ENCODE assay signal across 33 cellular contexts in the genomic region with DNA sequence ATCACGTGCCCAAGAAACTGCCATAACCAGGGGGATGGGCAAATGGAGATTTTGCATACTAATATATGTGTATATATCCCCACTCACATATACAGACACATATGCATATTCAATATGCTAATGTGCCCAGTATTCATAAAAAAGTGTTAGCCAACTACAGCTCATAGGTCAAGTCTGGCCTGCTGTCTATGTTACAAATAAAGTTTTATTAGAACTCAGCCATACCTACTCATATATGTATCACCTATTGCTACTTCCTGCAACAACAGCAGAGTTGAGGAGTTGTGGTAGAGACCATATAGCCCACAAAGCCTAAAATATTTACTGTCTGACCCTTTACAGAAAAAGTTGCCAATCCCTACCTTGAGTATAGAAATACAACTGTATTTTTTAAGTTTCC.
"Had no signal": no experiment of that assay in that cellular context is flagged by ENCODE, and none has a peak within 500 bp of the region (broad histone marks: within the 10 kb centered on the region; RNA-seq: fewer than 3 reads in every experiment).

No MANE protein-coding gene starts in this region.

- H3K27me3 ChIP-seq: adrenal gland, ascending aorta, body of pancreas, brain microvascular endothelial cell, breast epithelium, cardiac muscle cell had no signal

- DNase-seq: activated effector memory CD4-positive, alpha-beta T cell treated with anti-CD3 and anti-CD28 coated beads, Interleukin-2, amount 50 U/mL, for 16 hours; activated effector memory CD4-positive, alpha-beta T cell treated with Interleukin-2 at 50 U/mL for 16 hours; activated gamma-delta T cell; activated gamma-delta T cell treated with Interleukin-2 at 50 U/mL for 16 hours; activated naive CD4-positive, alpha-beta T cell; activated naive CD4-positive, alpha-beta T cell treated with anti-CD3 and anti-CD28 coated beads for 36 hours; activated naive CD4-positive, alpha-beta T cell treated with anti-CD3 and anti-CD28 coated beads, Interleukin-2, amount 10 ng/mL, durations not matched to agents 7 days and 5 days; activated naive CD4-positive, alpha-beta T cell treated with anti-CD3 and anti-CD28 coated beads, Interleukin-2, amount 50 U/mL, for 16 hours; activated naive CD4-positive, alpha-beta T cell treated with Interleukin-2 at 50 U/mL for 16 hours; activated naive CD8-positive, alpha-beta T cell treated with anti-CD3 and anti-CD28 coated beads for 36 hours; activated naive CD8-positive, alpha-beta T cell treated with anti-CD3 and anti-CD28 coated beads, Interleukin-2, amount 10 ng/mL, durations not matched to agents 7 days and 5 days; activated naive CD8-positive, alpha-beta T cell treated with anti-CD3 and anti-CD28 coated beads, Interleukin-2, amount 50 U/mL, for 24 hours; activated T-cell treated with anti-CD3 and anti-CD28 coated beads, Interleukin-2, amount 50 U/mL, for 24 hours; activated T-cell treated with anti-CD3 and anti-CD28 coated beads, Interleukin-2, amount 50 U/mL, for 4 hours; activated T-cell treated with anti-CD3 and anti-CD28 coated beads, Interleukin-2, amount 50 U/mL, for 48 hours; activated T-cell treated with anti-CD3 and anti-CD28 coated beads, Interleukin-2, amount 50 U/mL, for 72 hours; adrenal gland; amniotic stem cell; amygdala; anterior cingulate cortex; aorta; body of pancreas; brain microvascular endothelial cell; caudate nucleus; central memory CD4-positive, alpha-beta T cell; cerebellar nuclear complex had no signal

- H3K4me1 ChIP-seq: ascending aorta, body of pancreas, breast epithelium had no signal

- H3K36me3 ChIP-seq: adrenal gland had no signal

- ATAC-seq: activated naive CD4-positive, alpha-beta T cell treated with anti-CD3 and anti-CD28 coated beads, Interleukin-2, amount 50 U/mL, for 72 hours; activated naive CD8-positive, alpha-beta T cell treated with anti-CD3 and anti-CD28 coated beads, Interleukin-2, amount 50 U/mL, for 24 hours; activated T-cell treated with anti-CD3 and anti-CD28 coated beads, Interleukin-2, amount 50 U/mL, for 4 hours; activated T-cell treated with anti-CD3 and anti-CD28 coated beads, Interleukin-2, amount 50 U/mL, for 72 hours; activated T-helper 17 cell treated with anti-CD3 and anti-CD28 coated beads, Interleukin-2, amount 50 U/mL, for 72 hours; body of pancreas had no signal

- FAIRE-seq: astrocyte, bronchial epithelial cell had no signal

- H3K27ac ChIP-seq: adrenal gland, ascending aorta, body of pancreas, brain microvascular endothelial cell, breast epithelium, cardiac muscle cell had no signal

- H3K4me3 ChIP-seq: adrenal gland, ascending aorta, body of pancreas, breast epithelium, cardiac muscle cell had no signal

- H3K9me3 ChIP-seq: adrenal gland, ascending aorta, body of pancreas, breast epithelium had no signal
